In the genomic region with DNA sequence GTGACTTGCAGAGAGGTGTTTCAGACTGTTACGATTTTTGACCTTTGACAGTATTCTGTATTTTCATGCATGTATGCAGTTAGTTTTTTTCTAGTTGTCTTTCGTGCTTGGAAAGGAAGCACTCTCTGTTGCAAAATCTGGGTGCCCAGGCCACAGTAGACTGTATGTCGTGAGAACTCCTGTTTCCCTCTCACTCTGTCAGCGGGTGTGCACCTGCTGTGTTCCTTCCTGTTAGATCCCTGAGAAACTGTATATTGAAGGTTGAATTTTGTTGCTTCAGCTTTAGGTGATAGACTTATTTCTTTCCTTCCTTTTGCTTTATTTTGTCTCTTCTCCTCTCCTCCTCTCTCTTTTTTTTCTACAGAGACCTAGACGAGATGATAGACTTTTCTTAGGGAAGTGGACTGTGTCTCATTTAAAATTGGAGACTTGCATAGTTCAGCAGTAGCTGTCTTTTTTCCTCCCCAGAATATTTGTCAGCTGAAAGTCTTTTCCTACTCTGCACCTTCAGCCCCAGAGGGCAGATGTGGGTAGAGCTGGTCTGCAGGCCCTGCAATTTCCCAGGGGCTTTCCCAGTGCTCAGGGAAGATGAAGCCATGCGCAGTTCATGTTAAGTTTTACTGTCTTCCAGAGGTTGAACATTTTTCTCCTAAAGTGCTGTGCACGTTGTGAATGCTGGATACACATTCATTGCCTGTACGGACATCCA, we compare ENCODE assay signal across 8 cellular contexts.
DNase-seq lines count a peak whose midpoint lies in the region; ATAC-seq and TF ChIP-seq lines count a peak whose summit lies in the region.

No MANE protein-coding gene starts in this region.

- H3K27me3 ChIP-seq in MM.1S (replicated peaks; ENCODE audit: insufficient read depth, low read length) (no peaks in the 10 kb centered on the region), rectal smooth muscle tissue (ENCODE audit: control insufficient read depth, insufficient read depth, low read length) (no peaks in the 10 kb centered on the region)

- TF ChIP-seq CTCF in MM.1S (IDR thresholded peaks at IDR 0.05; ENCODE audit: low read length) (no peak; the same call in 1 of the 2 replicates), foreskin fibroblast (IDR thresholded peaks at IDR 0.05; ENCODE audit: low read depth, low read length) (no peak)

- H3K27ac ChIP-seq in MM.1S (ENCODE audit: low read length) = peak overlapping the region; percentile 74
- no peak overlapping the region for H3K27ac ChIP-seq in rectal smooth muscle tissue (ENCODE audit: low read depth, low read length)

- H3K4me3 ChIP-seq in MM.1S (ENCODE audit: low read length) = peak overlapping the region; percentile 85
- H3K4me3 ChIP-seq in foreskin fibroblast (ENCODE audit: low read depth in 1 of 2, low read length in 2 of 2) = peak overlapping the region; percentile 57 to 78
- H3K4me3 ChIP-seq in rectal smooth muscle tissue (ENCODE audit: low read length) = peak overlapping the region; percentile 81

- ATAC-seq in GM21526 (IDR thresholded peaks at IDR 0.05; ENCODE audit: low FRiP score, unreplicated experiment) (no peak), HG03565 (IDR thresholded peaks at IDR 0.05; ENCODE audit: unreplicated experiment) (no peak), HG02642 (IDR thresholded peaks at IDR 0.05; ENCODE audit: poor library complexity, unreplicated experiment) (no peak)

- H3K36me3 ChIP-seq in MM.1S (replicated peaks; ENCODE audit: insufficient read depth, low read length) (no peaks in the 10 kb centered on the region), rectal smooth muscle tissue (ENCODE audit: control insufficient read depth, insufficient read depth, low read length) (no peaks in the 10 kb centered on the region)

- DNase-seq in EL (peak; percentile 23), MM.1S (peak; percentile 66), foreskin fibroblast (peak in 1 of 2 donors; percentile 28)
- peak; percentile 34 to 42 for DNase-seq in activated T-cell treated with anti-CD3 and anti-CD28 coated beads, Interleukin-2, amount 50 U/mL, for 48 hours

- H3K4me2 ChIP-seq in MM.1S (ENCODE audit: low read depth, low read length) = peak overlapping the region; percentile 64

- peaks cover 48% of the 10 kb centered on the region for H4K20me1 ChIP-seq in MM.1S (ENCODE audit: insufficient read depth, low read length)

- H3F3A ChIP-seq in MM.1S (ENCODE audit: insufficient read depth, low read length) = peaks cover 27% of the 10 kb centered on the region

- H2AFZ ChIP-seq in MM.1S (ENCODE audit: low read length) = no peak overlapping the region

- H3K9me2 ChIP-seq in MM.1S (replicated peaks; ENCODE audit: insufficient read depth, low read length) = no peaks in the 10 kb centered on the region

- no peaks in the 10 kb centered on the region for H3K9me3 ChIP-seq in MM.1S (replicated peaks; ENCODE audit: insufficient read depth, low read length)

- H3K9ac ChIP-seq in MM.1S (ENCODE audit: low read length) (peak overlapping the region; percentile 81), rectal smooth muscle tissue (ENCODE audit: low read length) (peak overlapping the region; percentile 38)

- H3K79me2 ChIP-seq in MM.1S (ENCODE audit: low read length) = peaks cover 70% of the 10 kb centered on the region

- peaks cover 27% of the 10 kb centered on the region for H3K4me1 ChIP-seq in MM.1S (ENCODE audit: low read length)
- H3K4me1 ChIP-seq in rectal smooth muscle tissue (ENCODE audit: control insufficient read depth, insufficient read depth, low read length) = no peaks in the 10 kb centered on the region
